ENCODE assay signal across 12 cellular contexts in genomic region chr18:13379062-13379800, GRCh38.
DNase-seq lines count a peak whose midpoint lies in the region; ATAC-seq and TF ChIP-seq lines count a peak whose summit lies in the region.
"Had no signal": no experiment of that assay in that cellular context is flagged by ENCODE, and none has a peak within 500 bp of the region (broad histone marks: within the 10 kb centered on the region; RNA-seq: fewer than 3 reads in every experiment).

No MANE protein-coding gene starts in this region.

- peaks cover 6% of the 10 kb centered on the region for H3K4me1 Mint-ChIP-seq in MCF 10A (ENCODE audit: insufficient read depth, unreplicated experiment)
- peaks cover 79% of the 10 kb centered on the region for H3K4me1 Mint-ChIP-seq in activated T-helper 2 cell treated with anti-CD3 and anti-CD28 coated beads, Interferon-gamma antibody, Interleukin-2, Interleukin-4, amounts not matched to agents 10 μg/mL and 5 μg/mL and 100 μg/mL, durations not matched to agents 14 hours and 24 hours and 36 hours (ENCODE audit: low read depth)
- H3K4me1 Mint-ChIP-seq in type B pancreatic cell (ENCODE audit: unreplicated experiment), result peaks cover 26% of the 10 kb centered on the region

- intact Hi-C loops in breast epithelium (cut with DNase I; ENCODE audit: low total_unique reads), result no loop called here
- intact Hi-C loops in MCF 10A (cut with micrococcal nuclease), result no loop called here
- intact Hi-C loops in activated T-helper 2 cell treated with anti-CD3 and anti-CD28 coated beads, Interferon-gamma antibody, Interleukin-2, Interleukin-4, amounts not matched to agents 10 μg/mL and 5 μg/mL and 100 μg/mL, durations not matched to agents 14 hours and 24 hours and 36 hours (cut with micrococcal nuclease), result loop anchor here (5.0 kb wide), 4 partner anchors 198 to 432 kb away; partner anchors contain the start of gene SEH1L
- intact Hi-C loops in right cardiac atrium (cut with DNase I), result loop anchor here in 1 of 4 donors (5.0 kb wide), 1 partner anchor 162 kb away; the partner anchor contains the start of gene LDLRAD4
- intact Hi-C loops in lower lobe of right lung (cut with DNase I), result no loop called here
- intact Hi-C loops in ovary (cut with DNase I), result no loop called here

- peaks cover 1% of the 10 kb centered on the region for H3K9me3 Mint-ChIP-seq in MCF 10A (ENCODE audit: unreplicated experiment)
- H3K9me3 Mint-ChIP-seq in activated T-helper 2 cell treated with anti-CD3 and anti-CD28 coated beads, Interferon-gamma antibody, Interleukin-2, Interleukin-4, amounts not matched to agents 10 μg/mL and 5 μg/mL and 100 μg/mL, durations not matched to agents 14 hours and 24 hours and 36 hours, result no peaks in the 10 kb centered on the region
- H3K9me3 Mint-ChIP-seq in type B pancreatic cell, result no peaks in the 10 kb centered on the region

- H3K9me3 ChIP-seq in breast epithelium (no peaks in the 10 kb centered on the region), right cardiac atrium (ENCODE audit: control insufficient read depth, low read length) (no peaks in the 10 kb centered on the region), lower lobe of right lung (no peaks in the 10 kb centered on the region), ovary (no peaks in the 10 kb centered on the region)
- H3K9me3 ChIP-seq: gastrocnemius medialis, neutrophil, SK-N-SH had no signal

- 56% methylated on average over 7 of the region's 7 CpGs for WGBS in right cardiac atrium
- 69 to 77% (median 74%) methylated on average over 7 of the region's 7 CpGs for WGBS in ovary, 3 donors

- peak in 1 of 2 donors; percentile 48 for DNase-seq in breast epithelium (ENCODE audit: low spot score in 2 of 2)
- DNase-seq in MCF 10A (ENCODE audit: unreplicated experiment), result no peak
- DNase-seq in activated T-helper 2 cell treated with anti-CD3 and anti-CD28 coated beads, Interferon-gamma antibody, Interleukin-2, Interleukin-4, amounts not matched to agents 10 μg/mL and 5 μg/mL and 100 μg/mL, durations not matched to agents 14 hours and 24 hours and 36 hours (ENCODE audit: low spot score), result no peak
- DNase-seq in right cardiac atrium, result no peak
- DNase-seq in type B pancreatic cell (ENCODE audit: extremely low spot score, unreplicated experiment), result no peak
- no peak for DNase-seq in lower lobe of right lung
- no peak for DNase-seq in ovary
- DNase-seq: gastrocnemius medialis, NCI-H1092 had no signal

- TF ChIP-seq CTCF in breast epithelium (IDR thresholded peaks at IDR 0.05) (no peak), MCF 10A (IDR thresholded peaks at IDR 0.05; ENCODE audit: unreplicated experiment) (no peak), type B pancreatic cell (conservative IDR thresholded peaks at IDR 0.05) (no peak), lower lobe of right lung (IDR thresholded peaks at IDR 0.05) (no peak), ovary (IDR thresholded peaks at IDR 0.05) (no peak)

- H3K36me3 ChIP-seq in breast epithelium (no peaks in the 10 kb centered on the region), lower lobe of right lung (no peaks in the 10 kb centered on the region), ovary (no peaks in the 10 kb centered on the region)
- H3K36me3 ChIP-seq: gastrocnemius medialis, neutrophil had no signal

- TF ChIP-seq EP300 in ovary (IDR thresholded peaks at IDR 0.05), result no peak

- CTCF ChIA-PET in MCF 10A (lab: Yijun Ruan, JAX), result no interaction called here

- TF ChIP-seq POLR2A in breast epithelium (IDR thresholded peaks at IDR 0.05), result no peak
- TF ChIP-seq POLR2A in ovary (IDR thresholded peaks at IDR 0.05), result no peak

- BruUV-seq in MCF 10A (replicated peaks; lab: Mats Ljungman, UMichigan), result no TSS peak

- ATAC-seq in right cardiac atrium, result no peak
- ATAC-seq in lower lobe of right lung, result no peak
- ATAC-seq in HG03378 (IDR thresholded peaks at IDR 0.05; ENCODE audit: unreplicated experiment), result no peak

- POLR2A ChIA-PET in MCF 10A (lab: Yijun Ruan, JAX), result no interaction called here

- H3K4me3 Mint-ChIP-seq in MCF 10A (ENCODE audit: unreplicated experiment) (no peak overlapping the region), type B pancreatic cell (no peak overlapping the region)
- H3K4me3 Mint-ChIP-seq in activated T-helper 2 cell treated with anti-CD3 and anti-CD28 coated beads, Interferon-gamma antibody, Interleukin-2, Interleukin-4, amounts not matched to agents 10 μg/mL and 5 μg/mL and 100 μg/mL, durations not matched to agents 14 hours and 24 hours and 36 hours (ENCODE audit: low read depth), result peak overlapping the region; percentile 44

- H3K27ac ChIP-seq in breast epithelium, result peak overlapping the region; percentile 80 to 93
- H3K27ac ChIP-seq in right cardiac atrium (ENCODE audit: low read length), result peak overlapping the region; percentile 51
- H3K27ac ChIP-seq in lower lobe of right lung, result no peak overlapping the region
- H3K27ac ChIP-seq in ovary, result no peak overlapping the region
- H3K27ac ChIP-seq: neutrophil had no signal

- H3K4me1 ChIP-seq in breast epithelium, result peaks cover 10 to 17% of the 10 kb centered on the region in 2 donors
- peaks cover 29% of the 10 kb centered on the region for H3K4me1 ChIP-seq in right cardiac atrium (ENCODE audit: control insufficient read depth, insufficient read depth, low read length)
- peaks cover 57% of the 10 kb centered on the region for H3K4me1 ChIP-seq in lower lobe of right lung
- H3K4me1 ChIP-seq in ovary (ENCODE audit: insufficient read depth), result peaks cover 6% of the 10 kb centered on the region

- H3K36me3 Mint-ChIP-seq in MCF 10A (ENCODE audit: insufficient read depth, unreplicated experiment) (no peaks in the 10 kb centered on the region), type B pancreatic cell (no peaks in the 10 kb centered on the region)
- no peaks in the 10 kb centered on the region for H3K36me3 Mint-ChIP-seq in activated T-helper 2 cell treated with anti-CD3 and anti-CD28 coated beads, Interferon-gamma antibody, Interleukin-2, Interleukin-4, amounts not matched to agents 10 μg/mL and 5 μg/mL and 100 μg/mL, durations not matched to agents 14 hours and 24 hours and 36 hours (ENCODE audit: low read depth)

- H3K27me3 Mint-ChIP-seq in MCF 10A (ENCODE audit: insufficient read depth, unreplicated experiment) (no peaks in the 10 kb centered on the region), type B pancreatic cell (peaks cover 5% of the 10 kb centered on the region)
- no peaks in the 10 kb centered on the region for H3K27me3 Mint-ChIP-seq in activated T-helper 2 cell treated with anti-CD3 and anti-CD28 coated beads, Interferon-gamma antibody, Interleukin-2, Interleukin-4, amounts not matched to agents 10 μg/mL and 5 μg/mL and 100 μg/mL, durations not matched to agents 14 hours and 24 hours and 36 hours (ENCODE audit: low read depth)

- H3K27ac Mint-ChIP-seq in MCF 10A (ENCODE audit: low read depth, unreplicated experiment) (no peak overlapping the region), type B pancreatic cell (peak overlapping the region; percentile 34)
- peak overlapping the region; percentile 93 for H3K27ac Mint-ChIP-seq in activated T-helper 2 cell treated with anti-CD3 and anti-CD28 coated beads, Interferon-gamma antibody, Interleukin-2, Interleukin-4, amounts not matched to agents 10 μg/mL and 5 μg/mL and 100 μg/mL, durations not matched to agents 14 hours and 24 hours and 36 hours

- H3K27me3 ChIP-seq in breast epithelium, result no peaks in the 10 kb centered on the region
- H3K27me3 ChIP-seq in right cardiac atrium (ENCODE audit: control insufficient read depth, insufficient read depth), result no peaks in the 10 kb centered on the region
- H3K27me3 ChIP-seq in lower lobe of right lung (ENCODE audit: low read depth), result no peaks in the 10 kb centered on the region
- no peaks in the 10 kb centered on the region for H3K27me3 ChIP-seq in ovary
- H3K27me3 ChIP-seq: gastrocnemius medialis, neutrophil had no signal

- H3K4me3 ChIP-seq in breast epithelium (peak overlapping the region in 1 of 3 donors; percentile 39), right cardiac atrium (ENCODE audit: low read length) (no peak overlapping the region), lower lobe of right lung (no peak overlapping the region), ovary (no peak overlapping the region)
- H3K4me3 ChIP-seq: gastrocnemius medialis had no signal

Comparison
In these comparisons a context has a peak if more than half of its experiments do, and no peak if none do; other contexts are left out.
1. H3K27ac ChIP-seq: peak in breast epithelium (2 of 2) and right cardiac atrium (single experiment); none in lower lobe of right lung (single experiment) and ovary (0 of 2).